ENCODE assay signal across 12 cellular contexts in genomic region chr15:76338555-76339301, GRCh38. TPM values are rescaled to one million over a fixed set of nuclear protein-coding genes. Genes with fewer than 3 reads are reported as not detected.
DNase-seq lines count a peak whose midpoint lies in the region; ATAC-seq and TF ChIP-seq lines count a peak whose summit lies in the region.
"Had no signal": no experiment of that assay in that cellular context is flagged by ENCODE, and none has a peak within 500 bp of the region (broad histone marks: within the 10 kb centered on the region; RNA-seq: fewer than 3 reads in every experiment).

No MANE protein-coding gene starts in this region.

- BruUV-seq in PC-3 (replicated peaks; lab: Mats Ljungman, UMichigan), result TSS peak; percentile 4

- peak overlapping the region; percentile 8 for H3K27ac Mint-ChIP-seq in activated naive CD4-positive, alpha-beta T cell treated with anti-CD3 and anti-CD28 coated beads, Interleukin-2, amount 50 U/mL, for 24 hours
- H3K27ac Mint-ChIP-seq in type B pancreatic cell, result peak overlapping the region; percentile 76

- peaks cover 60% of the 10 kb centered on the region for H3K27me3 Mint-ChIP-seq in activated naive CD4-positive, alpha-beta T cell treated with anti-CD3 and anti-CD28 coated beads, Interleukin-2, amount 50 U/mL, for 24 hours
- H3K27me3 Mint-ChIP-seq in type B pancreatic cell, result peaks cover 88% of the 10 kb centered on the region

- H3K9me2 ChIP-seq in PC-3 (replicated peaks; ENCODE audit: low read length), result no peaks in the 10 kb centered on the region

- H3K27me3 ChIP-seq in PC-3 (ENCODE audit: low read length) (no peaks in the 10 kb centered on the region), iPS-15b (ENCODE audit: control insufficient read depth, insufficient read depth, low read length) (peaks cover 86% of the 10 kb centered on the region)

- no peak for ATAC-seq in PC-3
- ATAC-seq: heart left ventricle had no signal

- H3K4me3 Mint-ChIP-seq in activated naive CD4-positive, alpha-beta T cell treated with anti-CD3 and anti-CD28 coated beads, Interleukin-2, amount 50 U/mL, for 24 hours, result peak overlapping the region; percentile 91
- peak overlapping the region; percentile 84 for H3K4me3 Mint-ChIP-seq in type B pancreatic cell

- H3K36me3 ChIP-seq in PC-3 (ENCODE audit: low read depth, low read length) (no peaks in the 10 kb centered on the region), iPS-15b (ENCODE audit: control insufficient read depth, insufficient read depth, low read length) (no peaks in the 10 kb centered on the region)
- H3K36me3 ChIP-seq: heart left ventricle, tibial artery had no signal

- H3K9me3 Mint-ChIP-seq in activated naive CD4-positive, alpha-beta T cell treated with anti-CD3 and anti-CD28 coated beads, Interleukin-2, amount 50 U/mL, for 24 hours, result no peaks in the 10 kb centered on the region
- H3K9me3 Mint-ChIP-seq in type B pancreatic cell, result peaks cover 5% of the 10 kb centered on the region

- peaks cover 64% of the 10 kb centered on the region for H3K4me1 Mint-ChIP-seq in activated naive CD4-positive, alpha-beta T cell treated with anti-CD3 and anti-CD28 coated beads, Interleukin-2, amount 50 U/mL, for 24 hours
- H3K4me1 Mint-ChIP-seq in type B pancreatic cell (ENCODE audit: unreplicated experiment), result peaks cover 36% of the 10 kb centered on the region

- POLR2A ChIA-PET in PC-3 (lab: Charles Lee; ENCODE audit: unreplicated experiment), result no interaction called here

- H3K9ac ChIP-seq in PC-3 (ENCODE audit: low read length) (no peak overlapping the region), iPS-15b (ENCODE audit: low read depth, low read length) (no peak overlapping the region)

- intact Hi-C loops in PC-3 (cut with micrococcal nuclease), result loop anchor here (5.0 to 10.0 kb wide), 2 partner anchors 141 to 526 kb away; no protein-coding TSS in a partner anchor

- DNase-seq in activated naive CD4-positive, alpha-beta T cell treated with anti-CD3 and anti-CD28 coated beads, Interleukin-2, amount 50 U/mL, for 16 hours, result no peak
- DNase-seq in PC-3 (no peak), type B pancreatic cell (ENCODE audit: extremely low spot score, unreplicated experiment) (no peak), NCI-H510A (lab: John Stamatoyannopoulos, UW) (no peak)
- no peak for DNase-seq in central memory CD4-positive, alpha-beta T cell
- DNase-seq in activated effector memory CD4-positive, alpha-beta T cell treated with anti-CD3 and anti-CD28 coated beads, Interleukin-2, amount 50 U/mL, for 16 hours, result no peak
- DNase-seq: heart left ventricle, SHP77 treated with DMSO at 0.1 percent for 48 hours, small intestine, tibial artery had no signal

- TF ChIP-seq CTCF in PC-3 (conservative IDR thresholded peaks at IDR 0.05; ENCODE audit: low read depth, low read length) (no peak), type B pancreatic cell (conservative IDR thresholded peaks at IDR 0.05) (no peak)

- no peak overlapping the region for H3K27ac ChIP-seq in PC-3 (ENCODE audit: low read length)
- H3K27ac ChIP-seq: tibial artery had no signal

- H3K4me3 ChIP-seq in PC-3 (ENCODE audit: low read length) (no peak overlapping the region), iPS-15b (ENCODE audit: low read depth, low read length) (peak overlapping the region; percentile 45)

- no peaks in the 10 kb centered on the region for H3K9me3 ChIP-seq in PC-3 (ENCODE audit: low read length)
- H3K9me3 ChIP-seq in iPS-15b (ENCODE audit: control insufficient read depth, insufficient read depth, low read length), result no peaks in the 10 kb centered on the region
- H3K9me3 ChIP-seq: heart left ventricle, tibial artery had no signal

- no peak overlapping the region for H2AFZ ChIP-seq in PC-3 (ENCODE audit: low read length)

- H3K79me2 ChIP-seq in PC-3 (ENCODE audit: low read length), result peaks cover 14% of the 10 kb centered on the region

- H3K4me1 ChIP-seq in PC-3 (ENCODE audit: insufficient read depth, low read length) (peaks cover 15% of the 10 kb centered on the region), iPS-15b (ENCODE audit: control insufficient read depth, insufficient read depth, low read length) (peaks cover 2% of the 10 kb centered on the region)

- H3K36me3 Mint-ChIP-seq in activated naive CD4-positive, alpha-beta T cell treated with anti-CD3 and anti-CD28 coated beads, Interleukin-2, amount 50 U/mL, for 24 hours, result peaks cover 4% of the 10 kb centered on the region
- H3K36me3 Mint-ChIP-seq in type B pancreatic cell, result peaks cover 7% of the 10 kb centered on the region

- H3K4me2 ChIP-seq in PC-3 (ENCODE audit: low read length), result no peak overlapping the region; the same call in 1 of the 2 replicates

- no peaks in the 10 kb centered on the region for H3F3A ChIP-seq in PC-3 (ENCODE audit: low read length, unreplicated experiment)

- CTCF ChIA-PET in PC-3 (lab: Charles Lee), result no interaction called here

- no peaks in the 10 kb centered on the region for H4K20me1 ChIP-seq in PC-3 (ENCODE audit: low read length)

RNA-seq across cellular contexts. Expression of gene ISL2, which starts 2.2 kb away (rescaled TPM):
- total RNA-seq in PC-3 (2014; rRNA removed) (3.6 and 6.3 TPM in 2 replicates), type B pancreatic cell (ENCODE audit: low replicate concordance) (1.2 and 4.5 TPM in 2 replicates)
- total RNA-seq: heart left ventricle had no signal

RNA-seq across cellular contexts. Expression of gene ETFA, which starts 27.5 kb away (rescaled TPM):
- total RNA-seq in PC-3 (2014; rRNA removed) (128 and 160 TPM in 2 replicates), type B pancreatic cell (ENCODE audit: low replicate concordance) (135 and 149 TPM in 2 replicates)
